Comparison of ENCODE assay signal across 9 cellular contexts in the genomic region with DNA sequence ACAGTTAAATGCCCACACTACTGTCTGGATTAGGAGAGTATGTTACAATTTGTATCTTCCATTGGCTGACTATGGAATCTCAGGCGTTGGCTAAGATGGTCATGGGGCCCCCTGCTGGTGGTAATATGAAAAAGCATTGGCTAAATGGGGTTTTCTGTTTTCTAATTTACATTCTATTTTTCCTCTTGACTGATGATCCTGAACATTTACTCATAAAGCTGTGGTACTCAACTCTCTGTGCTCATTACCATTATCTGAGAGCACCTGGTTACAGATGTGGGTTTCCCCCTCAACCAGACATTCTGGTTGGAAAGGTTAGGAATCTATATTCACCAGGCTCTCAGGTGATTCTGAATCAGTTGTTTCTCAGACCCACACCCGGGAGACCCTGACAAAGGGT.
A peak's percentile ranks its signal among the peaks of the same experiment; 100 is the strongest.
DNase-seq lines count a peak whose midpoint lies in the region; ATAC-seq, FAIRE-seq and TF ChIP-seq lines count a peak whose summit lies in the region.
"Had no signal": no experiment of that assay in that cellular context is flagged by ENCODE, and none has a peak within 500 bp of the region (broad histone marks: within the 10 kb centered on the region; RNA-seq: fewer than 3 reads in every experiment).

No MANE protein-coding gene starts in this region.

- ATAC-seq in HG03378 (IDR thresholded peaks at IDR 0.05; ENCODE audit: unreplicated experiment) (no peak), GM19467 (IDR thresholded peaks at IDR 0.05; ENCODE audit: unreplicated experiment) (no peak)

- FAIRE-seq in A204.1 (lab: Jason Lieb, UNC) = peak; percentile 79
- FAIRE-seq: endometrium had no signal

- H3K9me3 ChIP-seq in adrenal gland (replicated peaks in 1 of 3) = no peaks in the 10 kb centered on the region

- H3K4me3 ChIP-seq in adrenal gland = no peak overlapping the region

- peak; percentile 67 for DNase-seq in DMS53 (lab: John Stamatoyannopoulos, UW)
- peak; percentile 38 for DNase-seq in NAMALWA (ENCODE audit: low spot score)
- peak in 5 of 7 donors; percentile 20 to 44 (median 25) for DNase-seq in adrenal gland
- peak; percentile 51 for DNase-seq in kidney tubule cell (ENCODE audit: low spot score)
- DNase-seq in putamen (ENCODE audit: low spot score) = no peak

- H3K4me1 ChIP-seq in adrenal gland (replicated peaks in 1 of 2) = no peaks in the 10 kb centered on the region

- TF ChIP-seq CTCF in adrenal gland (IDR thresholded peaks at IDR 0.05) = peak; percentile 54 to 76 (median 59)

- intact Hi-C loops in adrenal gland (cut with DNase I) = loop anchor here in 1 of 2 donors (10.0 kb wide), 2 partner anchors 199 to 519 kb away; no protein-coding TSS in a partner anchor

- H3K27me3 ChIP-seq in adrenal gland = no peaks in the 10 kb centered on the region

- no peak overlapping the region for H3K27ac ChIP-seq in adrenal gland

- no peak for TF ChIP-seq POLR2A in adrenal gland (IDR thresholded peaks at IDR 0.05)

- H3K36me3 ChIP-seq in adrenal gland (replicated peaks in 1 of 2) = no peaks in the 10 kb centered on the region

- 7 to 28% (median 15%) methylated on average over 2 of the region's 2 CpGs for WGBS in adrenal gland, 4 donors
